8 cellular contexts compared by ENCODE assay signal in genomic region chr2:165067958-165068612, GRCh38.
DNase-seq lines count a peak whose midpoint lies in the region; ATAC-seq and TF ChIP-seq lines count a peak whose summit lies in the region.

No MANE protein-coding gene starts in this region.

- POLR2A ChIA-PET in WTC11 (lab: Charles Lee): no interaction called here
- POLR2A ChIA-PET in naive thymus-derived CD8-positive, alpha-beta T cell (lab: Charles Lee): no interaction called here
- POLR2A ChIA-PET in CD4-positive, alpha-beta T cell (lab: Charles Lee): no interaction called here

- H3K27ac ChIP-seq in CD4-positive, alpha-beta T cell (ENCODE audit: low read depth, low read length): no peak overlapping the region

- CTCF ChIA-PET in WTC11 (lab: Charles Lee): interaction anchor here (0.5 to 3.4 kb wide), 5 partner anchors 49 to 136 kb away, joined by 3 to 30 read pairs (median 6); partner anchors contain the start of gene SCN3A
- CTCF ChIA-PET in CD4-positive, alpha-beta T cell (lab: Charles Lee): no interaction called here

- ATAC-seq in WTC11 (peak; percentile 97), GM21381 (IDR thresholded peaks at IDR 0.05; ENCODE audit: unreplicated experiment) (no peak)
- no peak for ATAC-seq in naive thymus-derived CD8-positive, alpha-beta T cell
- ATAC-seq in CD4-positive, alpha-beta T cell (ENCODE audit: poor library complexity): no peak

- H3K27me3 Mint-ChIP-seq in WTC11 (ENCODE audit: low read depth) (no peaks in the 10 kb centered on the region), type B pancreatic cell (no peaks in the 10 kb centered on the region)
- peaks cover 0 to 22% (median 4%) of the 10 kb centered on the region in 5 donors for H3K27me3 Mint-ChIP-seq in naive thymus-derived CD8-positive, alpha-beta T cell
- H3K27me3 Mint-ChIP-seq in CD4-positive, alpha-beta T cell: no peaks in the 10 kb centered on the region

- H3K36me3 Mint-ChIP-seq in WTC11 (no peaks in the 10 kb centered on the region), type B pancreatic cell (no peaks in the 10 kb centered on the region)
- no peaks in the 10 kb centered on the region for H3K36me3 Mint-ChIP-seq in naive thymus-derived CD8-positive, alpha-beta T cell
- H3K36me3 Mint-ChIP-seq in CD4-positive, alpha-beta T cell (ENCODE audit: low read depth): no peaks in the 10 kb centered on the region

- H3K27me3 ChIP-seq in CD4-positive, alpha-beta T cell (ENCODE audit: control insufficient read depth, insufficient read depth, low read length): no peaks in the 10 kb centered on the region

- no peaks in the 10 kb centered on the region for H3K9me3 Mint-ChIP-seq in WTC11
- H3K9me3 Mint-ChIP-seq in type B pancreatic cell: no peaks in the 10 kb centered on the region
- no peaks in the 10 kb centered on the region for H3K9me3 Mint-ChIP-seq in naive thymus-derived CD8-positive, alpha-beta T cell
- H3K9me3 Mint-ChIP-seq in CD4-positive, alpha-beta T cell: no peaks in the 10 kb centered on the region

- H3K9me3 ChIP-seq in CD4-positive, alpha-beta T cell (ENCODE audit: control insufficient read depth, low read length): no peaks in the 10 kb centered on the region

- peaks cover 46% of the 10 kb centered on the region for H3K4me1 Mint-ChIP-seq in WTC11
- H3K4me1 Mint-ChIP-seq in type B pancreatic cell (ENCODE audit: unreplicated experiment): peaks cover 20% of the 10 kb centered on the region
- peaks cover 0 to 11% (median under 1%) of the 10 kb centered on the region in 4 donors for H3K4me1 Mint-ChIP-seq in naive thymus-derived CD8-positive, alpha-beta T cell
- H3K4me1 Mint-ChIP-seq in CD4-positive, alpha-beta T cell (ENCODE audit: low read depth): no peaks in the 10 kb centered on the region

- H3K4me3 Mint-ChIP-seq in WTC11: peak overlapping the region; percentile 63
- H3K4me3 Mint-ChIP-seq in type B pancreatic cell: peak overlapping the region; percentile 83
- no peak overlapping the region for H3K4me3 Mint-ChIP-seq in naive thymus-derived CD8-positive, alpha-beta T cell
- no peak overlapping the region for H3K4me3 Mint-ChIP-seq in CD4-positive, alpha-beta T cell

- intact Hi-C loops in CD4-positive, alpha-beta T cell (cut with DNase I, micrococcal nuclease): no loop called here

- TF ChIP-seq CTCF in WTC11 (IDR thresholded peaks at IDR 0.05): no peak
- TF ChIP-seq CTCF in type B pancreatic cell (conservative IDR thresholded peaks at IDR 0.05): no peak
- no peak for TF ChIP-seq CTCF in CD4-positive, alpha-beta T cell (IDR thresholded peaks at IDR 0.05)

- peak; percentile 38 for DNase-seq in AG08396 (ENCODE audit: low spot score)
- DNase-seq in NCI-H1105 (lab: John Stamatoyannopoulos, UW): peak; percentile 85
- peak; percentile 79 for DNase-seq in WTC11 (ENCODE audit: low spot score)
- DNase-seq in iPS DF 19.7 (ENCODE audit: low read depth, low spot score): peak; percentile 87
- DNase-seq in type B pancreatic cell (ENCODE audit: extremely low spot score, unreplicated experiment): peak; percentile 78
- DNase-seq in naive thymus-derived CD8-positive, alpha-beta T cell: no peak
- DNase-seq in CD4-positive, alpha-beta T cell: no peak

- peak overlapping the region; percentile 93 for H3K27ac Mint-ChIP-seq in WTC11
- peak overlapping the region; percentile 68 for H3K27ac Mint-ChIP-seq in type B pancreatic cell
- H3K27ac Mint-ChIP-seq in naive thymus-derived CD8-positive, alpha-beta T cell: no peak overlapping the region
- H3K27ac Mint-ChIP-seq in CD4-positive, alpha-beta T cell: no peak overlapping the region

TF ChIP-seq in WTC11, 78 proteins besides CTCF, POLR2A, EP300 and RAD21:
- no peak for TF ChIP-seq USF1 (CRISPR knock-in tag; IDR thresholded peaks at IDR 0.05)
- TF ChIP-seq CBFB (CRISPR knock-in tag; IDR thresholded peaks at IDR 0.05; ENCODE audit: low read depth): no peak
- no peak for TF ChIP-seq ZNF281 (CRISPR knock-in tag; IDR thresholded peaks at IDR 0.05)
- no peak for TF ChIP-seq GTF2I (CRISPR knock-in tag; conservative IDR thresholded peaks at IDR 0.05)
- TF ChIP-seq NR2C2 (CRISPR knock-in tag; IDR thresholded peaks at IDR 0.05): no peak
- no peak for TF ChIP-seq CREB1 (CRISPR knock-in tag; IDR thresholded peaks at IDR 0.05)
- TF ChIP-seq SP1 (CRISPR knock-in tag; conservative IDR thresholded peaks at IDR 0.05): no peak
- no peak for TF ChIP-seq E2F1 (CRISPR knock-in tag; IDR thresholded peaks at IDR 0.05)
- TF ChIP-seq ZSCAN18 (CRISPR knock-in tag; IDR thresholded peaks at IDR 0.05): no peak
TF ChIP-seq in WTC11: peak in this region for 0.

Comparison
In these comparisons a context has a peak if more than half of its experiments do, and no peak if none do; other contexts are left out.
1. DNase-seq: peak in AG08396 (single experiment), NCI-H1105 (single experiment), WTC11 (single experiment), iPS DF 19.7 (single experiment) and type B pancreatic cell (single experiment); none in naive thymus-derived CD8-positive, alpha-beta T cell (0 of 10) and CD4-positive, alpha-beta T cell (0 of 10).
2. H3K27ac Mint-ChIP-seq: peak in WTC11 (single experiment) and type B pancreatic cell (single experiment); none in naive thymus-derived CD8-positive, alpha-beta T cell (0 of 10) and CD4-positive, alpha-beta T cell (single experiment).
3. H3K4me3 Mint-ChIP-seq: peak in WTC11 (single experiment) and type B pancreatic cell (single experiment); none in naive thymus-derived CD8-positive, alpha-beta T cell (0 of 10) and CD4-positive, alpha-beta T cell (single experiment).